23 cellular contexts compared by ENCODE assay signal in genomic region chr11:117781650-117782049, GRCh38. TPM values are rescaled to one million over a fixed set of nuclear protein-coding genes. Genes with fewer than 3 reads are reported as not detected.
A peak's percentile ranks its signal among the peaks of the same experiment; 100 is the strongest.
DNase-seq lines count a peak whose midpoint lies in the region; TF ChIP-seq lines count a peak whose summit lies in the region.
"Had no signal": no experiment of that assay in that cellular context is flagged by ENCODE, and none has a peak within 500 bp of the region (broad histone marks: within the 10 kb centered on the region; RNA-seq: fewer than 3 reads in every experiment).

No MANE protein-coding gene starts in this region.

- H3K4me1 ChIP-seq in BE2C = peaks cover 6% of the 10 kb centered on the region; the same call in 1 of the 2 replicates
- no peaks in the 10 kb centered on the region for H3K4me1 ChIP-seq in HAP-1
- H3K4me1 ChIP-seq: BLaER1 treated with 17β-estradiol and CSF1 and Interleukin-3, amounts not matched to agents 10 nM and 100 nM; Peyer's patch had no signal

- peak; percentile 25 for DNase-seq in DMS53 (lab: John Stamatoyannopoulos, UW)
- DNase-seq in DMS53 treated with DMSO at 0.1 percent for 48 hours (lab: John Stamatoyannopoulos, UW; ENCODE audit: unreplicated experiment) = no peak
- DNase-seq in BE2C = no peak
- peak; percentile 69 for DNase-seq in NCI-H524 treated with DMSO at 0.1 percent for 48 hours (lab: John Stamatoyannopoulos, UW)
- no peak for DNase-seq in T1000 (lab: John Stamatoyannopoulos, UW)
- DNase-seq in progenitor cell of endocrine pancreas (ENCODE audit: low spot score, unreplicated experiment) = no peak
- no peak for DNase-seq in HAP-1 (ENCODE audit: low spot score in 2 of 2)
- DNase-seq: ACHN; Caco-2; CD4-positive, alpha-beta memory T cell; H7; Karpas-422; MV-4-11; NCI-H1417 treated with DMSO at 0.1 percent for 48 hours; NCI-H1930; NCI-H226; NCI-H526 treated with DMSO at 0.1 percent for 48 hours; Peyer's patch; T-helper 1 cell had no signal

- H3K4me3 Mint-ChIP-seq in progenitor cell of endocrine pancreas (ENCODE audit: low read depth) = no peak overlapping the region
- H3K4me3 Mint-ChIP-seq: CD4-positive, alpha-beta memory T cell had no signal

- H3K9me3 ChIP-seq in BE2C (no peaks in the 10 kb centered on the region), HAP-1 (no peaks in the 10 kb centered on the region)
- H3K9me3 ChIP-seq: BLaER1 treated with 17β-estradiol and CSF1 and Interleukin-3, amounts not matched to agents 10 nM and 100 nM; Caco-2; Peyer's patch had no signal

- peak overlapping the region; percentile 6 for H3K27ac ChIP-seq in layer of hippocampus (ENCODE audit: low read depth, low read length)
- H3K27ac ChIP-seq: 22Rv1; BLaER1 treated with 17β-estradiol and CSF1 and Interleukin-3, amounts not matched to agents 10 nM and 100 nM; Peyer's patch had no signal

- H3K4me1 Mint-ChIP-seq in progenitor cell of endocrine pancreas (ENCODE audit: low read depth) = no peaks in the 10 kb centered on the region
- H3K4me1 Mint-ChIP-seq: CD4-positive, alpha-beta memory T cell had no signal

- peaks cover 53% of the 10 kb centered on the region for H3K27me3 Mint-ChIP-seq in progenitor cell of endocrine pancreas

- no peaks in the 10 kb centered on the region for H3K27me3 ChIP-seq in BE2C
- no peaks in the 10 kb centered on the region for H3K27me3 ChIP-seq in layer of hippocampus (ENCODE audit: control insufficient read depth, insufficient read depth, low read length)
- H3K27me3 ChIP-seq in HAP-1 (ENCODE audit: low read depth) = peaks cover 72% of the 10 kb centered on the region
- H3K27me3 ChIP-seq: BLaER1 treated with 17β-estradiol and CSF1 and Interleukin-3, amounts not matched to agents 10 nM and 100 nM; Peyer's patch had no signal

- H3K4me3 ChIP-seq in BE2C (ENCODE audit: low read depth, low read length) (no peak overlapping the region), HAP-1 (no peak overlapping the region)
- H3K4me3 ChIP-seq: BLaER1 treated with 17β-estradiol and CSF1 and Interleukin-3, amounts not matched to agents 10 nM and 100 nM; Peyer's patch had no signal

- no peaks in the 10 kb centered on the region for H3K36me3 Mint-ChIP-seq in progenitor cell of endocrine pancreas (ENCODE audit: insufficient read depth)
- H3K36me3 Mint-ChIP-seq: CD4-positive, alpha-beta memory T cell had no signal

- H3K36me3 ChIP-seq in BE2C (no peaks in the 10 kb centered on the region), HAP-1 (replicated peaks) (no peaks in the 10 kb centered on the region)
- H3K36me3 ChIP-seq: BLaER1 treated with 17β-estradiol and CSF1 and Interleukin-3, amounts not matched to agents 10 nM and 100 nM; Peyer's patch had no signal

- H3K9me3 Mint-ChIP-seq in progenitor cell of endocrine pancreas (ENCODE audit: low read depth) = no peaks in the 10 kb centered on the region
- H3K9me3 Mint-ChIP-seq: CD4-positive, alpha-beta memory T cell had no signal

- TF ChIP-seq CTCF in BE2C (IDR thresholded peaks at IDR 0.05; ENCODE audit: low read depth, low read length) = 0 out of 2 replicates have a peak, but pooled peaks have one; percentile 7
- TF ChIP-seq CTCF in progenitor cell of endocrine pancreas (IDR thresholded peaks at IDR 0.05; ENCODE audit: unreplicated experiment) = no peak

- no peak overlapping the region for H3K27ac Mint-ChIP-seq in progenitor cell of endocrine pancreas
- H3K27ac Mint-ChIP-seq: CD4-positive, alpha-beta memory T cell had no signal

- in situ Hi-C loops in HAP-1 (cut with MboI; ENCODE audit: low sequenced_read_pairs) = no loop called here

RNA-seq across cellular contexts. Expression of gene DSCAML1, which starts 15.4 kb away (rescaled TPM):
- polyA plus RNA-seq in BE2C (2012; ENCODE audit: insufficient read depth, insufficient read length, low read depth) = 11.8 TPM
- total RNA-seq in progenitor cell of endocrine pancreas = 2.1 and 2.7 TPM in 2 replicates
- total RNA-seq: Caco-2, M059J had no signal
- polyA plus RNA-seq: CD4-positive, alpha-beta memory T cell had no signal

RNA-seq across cellular contexts. Expression of gene FXYD2, which starts 42.9 kb away (rescaled TPM):
- 0.77 TPM for polyA plus RNA-seq in BE2C (2012; ENCODE audit: insufficient read depth, insufficient read length, low read depth)
- total RNA-seq in progenitor cell of endocrine pancreas = 7.4 and 7.7 TPM in 2 replicates
- total RNA-seq: M059J had no signal

Comparison
In these comparisons a context has a peak if more than half of its experiments do, and no peak if none do; other contexts are left out.
1. DNase-seq: peak in DMS53 (single experiment) and NCI-H524 treated with DMSO at 0.1 percent for 48 hours (single experiment); none in DMS53 treated with DMSO at 0.1 percent for 48 hours (single experiment), BE2C (single experiment), T1000 (single experiment), progenitor cell of endocrine pancreas (single experiment) and HAP-1 (0 of 2).